ENCODE assay signal across 27 cellular contexts in genomic region chr4:24511371-24512063, GRCh38.
A peak's percentile ranks its signal among the peaks of the same experiment; 100 is the strongest.
DNase-seq lines count a peak whose midpoint lies in the region; ATAC-seq and TF ChIP-seq lines count a peak whose summit lies in the region.
"Had no signal": no experiment of that assay in that cellular context is flagged by ENCODE, and none has a peak within 500 bp of the region (broad histone marks: within the 10 kb centered on the region; RNA-seq: fewer than 3 reads in every experiment).

No MANE protein-coding gene starts in this region.

- no peaks in the 10 kb centered on the region for H3K79me2 ChIP-seq in osteoblast (ENCODE audit: insufficient read depth, low read length)

- no peak overlapping the region for H3K27ac ChIP-seq in osteoblast (ENCODE audit: low read depth, low read length)
- H3K27ac ChIP-seq: heart left ventricle, Peyer's patch, sigmoid colon, testis had no signal

- no peak overlapping the region for H2AFZ ChIP-seq in osteoblast (ENCODE audit: low read length)

- no peaks in the 10 kb centered on the region for H3K27me3 ChIP-seq in osteoblast (ENCODE audit: insufficient read depth, low read length)
- H3K27me3 ChIP-seq: heart left ventricle, MG63, Peyer's patch, sigmoid colon, testis had no signal

- no peak overlapping the region for H3K4me2 ChIP-seq in osteoblast (ENCODE audit: insufficient read depth, low read length)

- H3K36me3 ChIP-seq in osteoblast (ENCODE audit: insufficient read depth, low read length) = no peaks in the 10 kb centered on the region
- H3K36me3 ChIP-seq: Peyer's patch had no signal

- no peaks in the 10 kb centered on the region for H3K4me1 ChIP-seq in osteoblast (ENCODE audit: insufficient read depth, low read length)
- H3K4me1 ChIP-seq: heart left ventricle, Peyer's patch had no signal

- DNase-seq in GM03348 (ENCODE audit: low spot score) (peak; percentile 16), fibroblast of villous mesenchyme (ENCODE audit: low read depth) (peak; percentile 52), osteoblast (ENCODE audit: insufficient read length, low spot score, missing footprints) (peak; percentile 82)
- DNase-seq: activated B cell treated with CpG ODN at 0.5 μM for 24 hours; activated CD4-positive, alpha-beta T cell treated with anti-CD3 and anti-CD28 coated beads, Interleukin-2, amount 50 U/mL, for 48 hours; activated CD8-positive, alpha-beta memory T cell treated with anti-CD3 and anti-CD28 coated beads, Interleukin-2, amount 50 U/mL, for 48 hours; activated naive CD4-positive, alpha-beta T cell treated with anti-CD3 and anti-CD28 coated beads, Interleukin-2, amount 50 U/mL, for 16 hours; Calu3; GOT3; heart left ventricle; KBM-7; left cardiac atrium; MG63; NCI-H1105 treated with DMSO at 0.1 percent for 48 hours; NCI-H2029; NCI-H526 treated with DMSO at 0.1 percent for 48 hours; Peyer's patch; SHP77 treated with DMSO at 0.1 percent for 48 hours; sigmoid colon; stimulated activated CD4-positive, alpha-beta T cell treated with anti-CD3 and anti-CD28 coated beads, Interleukin-4, amount 100 ng/mL, for 4 hours; stimulated activated naive CD4-positive, alpha-beta T cell; testis had no signal

- no peaks in the 10 kb centered on the region for H4K20me1 ChIP-seq in osteoblast (ENCODE audit: insufficient read depth, low read length)

- H3K4me3 ChIP-seq in fibroblast of villous mesenchyme (ENCODE audit: low read depth, low read length) = no peak overlapping the region
- H3K4me3 ChIP-seq in osteoblast (ENCODE audit: insufficient read depth, low read length) = no peak overlapping the region
- H3K4me3 ChIP-seq: heart left ventricle, MG63, Peyer's patch, sigmoid colon, testis had no signal

- TF ChIP-seq CTCF in fibroblast of villous mesenchyme (IDR thresholded peaks at IDR 0.05; ENCODE audit: insufficient read depth, low read depth, low read length) (no peak), osteoblast (IDR thresholded peaks at IDR 0.05; ENCODE audit: extremely low read depth, low read depth, low read length) (no peak)

- no peak for ATAC-seq in GM21737 (IDR thresholded peaks at IDR 0.05; ENCODE audit: unreplicated experiment)
- no peak for ATAC-seq in GM18517 (IDR thresholded peaks at IDR 0.05; ENCODE audit: unreplicated experiment)
- ATAC-seq in GM18520 (IDR thresholded peaks at IDR 0.05; ENCODE audit: unreplicated experiment) = no peak
- ATAC-seq in HG02610 (IDR thresholded peaks at IDR 0.05; ENCODE audit: unreplicated experiment) = no peak
- ATAC-seq: heart left ventricle, left cardiac atrium had no signal

- no peaks in the 10 kb centered on the region for H3K9me3 ChIP-seq in osteoblast (ENCODE audit: low read depth, low read length)
- H3K9me3 ChIP-seq: heart left ventricle, MG63, Peyer's patch, sigmoid colon, testis had no signal

TF ChIP-seq in PFSK-1, 5 proteins besides CTCF, POLR2A, EP300 and RAD21:
- TF ChIP-seq POLR2AphosphoS5 (IDR thresholded peaks at IDR 0.05; ENCODE audit: low read depth, low read length) (peak; percentile 12; the same call in 1 of the 2 replicates), REST (IDR thresholded peaks at IDR 0.05; ENCODE audit: insufficient read depth in 1 of 2, low read depth in 2 of 2, low read length in 2 of 2) (no peak), FOXP2 (optimal IDR thresholded peaks at IDR 0.05; ENCODE audit: borderline replicate concordance, extremely low read depth, extremely low read length, insufficient read depth) (no peak)

Comparison
In these comparisons a context has a peak if more than half of its experiments do, and no peak if none do; other contexts are left out.
1. DNase-seq: peak in every context shown above with its lines; median percentile 82 in osteoblast; 52 in fibroblast of villous mesenchyme; 16 in GM03348.